In the genomic region with DNA sequence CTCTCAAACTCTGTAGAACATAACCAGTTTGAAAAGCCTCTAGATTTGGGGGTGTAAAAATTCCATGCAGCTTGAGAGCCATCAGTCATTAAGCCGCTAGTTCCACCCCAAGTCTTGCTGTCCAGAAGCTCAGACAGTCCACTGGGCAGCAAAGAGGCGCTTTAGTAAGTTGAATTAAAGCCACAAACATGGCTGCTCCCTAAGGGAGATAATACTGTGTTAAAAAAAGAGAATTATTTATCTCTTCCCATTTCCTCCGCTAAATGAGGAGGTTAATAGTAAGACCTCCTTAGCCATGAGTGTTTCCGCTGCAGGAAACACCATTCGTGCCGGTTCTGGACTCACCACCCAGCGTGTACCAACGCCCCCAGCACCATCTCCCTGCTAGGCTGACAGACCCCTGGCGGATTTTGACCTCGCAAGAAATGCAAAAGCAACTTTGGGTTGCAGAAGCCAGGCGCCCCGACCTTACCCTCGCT, we compare ENCODE assay signal across 8 cellular contexts. TPM values are rescaled to one million over a fixed set of nuclear protein-coding genes. Genes with fewer than 3 reads are reported as not detected.
DNase-seq lines count a peak whose midpoint lies in the region; ATAC-seq and TF ChIP-seq lines count a peak whose summit lies in the region.

No MANE protein-coding gene starts in this region.

- peak overlapping the region; percentile 89 to 98 (median 96) for H3K27ac Mint-ChIP-seq in naive B cell

- H3K9me3 ChIP-seq in SK-N-SH: no peaks in the 10 kb centered on the region

- POLR2A ChIA-PET in SK-N-SH (lab: Yijun Ruan, JAX): interaction anchor here (1.2 kb wide), 1 partner anchor 180 kb away, joined by 4 read pairs; a partner anchor contains a TSS

- peaks cover 0 to 19% of the 10 kb centered on the region in 2 experiments; a peak in 3 of 4 replicates for H3K4me1 ChIP-seq in SK-N-SH (ENCODE audit: control insufficient read depth in 1 of 2, insufficient read depth in 2 of 2, low read depth in 1 of 2, low read length in 1 of 2)

- peak overlapping the region; percentile 84 to 99 for H3K4me3 ChIP-seq in SK-N-SH (ENCODE audit: low read depth in 2 of 2, low read length in 1 of 2)

- peak overlapping the region; percentile 88 for H2AFZ ChIP-seq in SK-N-SH (ENCODE audit: low read depth)

- no peak for TF ChIP-seq EP300 in SK-N-SH (IDR thresholded peaks at IDR 0.05; ENCODE audit: borderline replicate concordance in 1 of 2, low read depth in 1 of 2, low read length in 1 of 2)

- TF ChIP-seq POLR2A in erythroblast (IDR thresholded peaks at IDR 0.05; ENCODE audit: low read length): no peak

- no peak for TF ChIP-seq CTCF in SK-N-SH (IDR thresholded peaks at IDR 0.05)

- peaks cover 2 to 7% of the 10 kb centered on the region in 2 experiments for H3K36me3 ChIP-seq in SK-N-SH (replicated peaks in 1 of 2; ENCODE audit: control insufficient read depth in 1 of 2, insufficient read depth in 2 of 2, low read length in 1 of 2)

- peaks cover 0 to 2% (median 0%) of the 10 kb centered on the region in 7 donors for H3K9me3 Mint-ChIP-seq in naive B cell

- peaks cover 8% of the 10 kb centered on the region for H3F3A ChIP-seq in SK-N-SH (replicated peaks; ENCODE audit: insufficient read depth)

- H3K4me2 ChIP-seq in SK-N-SH: peak overlapping the region; percentile 69

- H3K4me1 Mint-ChIP-seq in naive B cell: peaks cover 20 to 56% (median 36%) of the 10 kb centered on the region in 3 donors

- DNase-seq in COLO668 (lab: John Stamatoyannopoulos, UW; ENCODE audit: unreplicated experiment): peak; percentile 9
- no peak for DNase-seq in SK-N-SH
- peak; percentile 66 to 68 for DNase-seq in erythroblast (lab: John Stamatoyannopoulos, UW)
- no peak for DNase-seq in naive B cell
- no peak for DNase-seq in effector CD8-positive, alpha-beta T cell (lab: John Stamatoyannopoulos, UW)
- no peak for DNase-seq in central memory CD4-positive, alpha-beta T cell

- ATAC-seq in GM19023 (IDR thresholded peaks at IDR 0.05; ENCODE audit: unreplicated experiment) (peak; percentile 23), HG03139 (IDR thresholded peaks at IDR 0.05; ENCODE audit: unreplicated experiment) (peak; percentile 14), naive B cell (ENCODE audit: low read depth in 2 of 2) (no peak)

- no peak for TF ChIP-seq RAD21 in SK-N-SH (IDR thresholded peaks at IDR 0.05; ENCODE audit: low read length)

- no peaks in the 10 kb centered on the region for H3K27me3 ChIP-seq in SK-N-SH (ENCODE audit: insufficient read depth)

- CTCF ChIA-PET in SK-N-SH (lab: Yijun Ruan, JAX): interaction anchor here (0.7 to 6.8 kb wide), 30 partner anchors 9 to 617 kb away, joined by 3 to 108 read pairs (median 4); a partner anchor contains a TSS

- H4K20me1 ChIP-seq in SK-N-SH (ENCODE audit: insufficient read depth): no peaks in the 10 kb centered on the region

- peak overlapping the region; percentile 66 to 92 for H3K27ac ChIP-seq in SK-N-SH (ENCODE audit: low read depth in 2 of 2, low read length in 1 of 2)

- no peaks in the 10 kb centered on the region for H3K27me3 Mint-ChIP-seq in naive B cell

- H3K4me3 Mint-ChIP-seq in naive B cell: peak overlapping the region; percentile 84 to 96 (median 94)

- WGBS in SK-N-SH (ENCODE audit: low lambda C conversion rate): 1% methylated on average over 13 of the region's 13 CpGs

- H3K79me2 ChIP-seq in SK-N-SH (ENCODE audit: insufficient read depth): peaks cover 44% of the 10 kb centered on the region

- H3K9me2 ChIP-seq in SK-N-SH: no peaks in the 10 kb centered on the region

- H3K36me3 Mint-ChIP-seq in naive B cell: no peaks in the 10 kb centered on the region

- peak overlapping the region; percentile 59 for H3K9ac ChIP-seq in SK-N-SH

TF ChIP-seq in SK-N-SH, 30 proteins besides CTCF, POLR2A, EP300 and RAD21:
- TF ChIP-seq YY1 (IDR thresholded peaks at IDR 0.05; ENCODE audit: low read depth) (peak; percentile 79; the same call in 1 of the 2 replicates), RCOR1 (IDR thresholded peaks at IDR 0.05; ENCODE audit: low read length) (no peak)

RNA-seq across cellular contexts. Expression of a gene that starts 0.5 kb away (rescaled TPM):
- polyA plus RNA-seq in SK-N-SH (2012; rRNA removed): 72.1 and 121 TPM in 2 replicates
- 97.1 and 100 TPM in 2 replicates for polyA plus RNA-seq in SK-N-SH (2012; cell fraction: cytosol; rRNA removed)
- 35.7 and 73.9 TPM in 2 replicates for polyA plus RNA-seq in SK-N-SH (2012; cell fraction: nucleus; rRNA removed)
- polyA plus RNA-seq in naive B cell (ENCODE audit: low read depth in 6 of 6): 10 to 100 TPM; 41.7 to 94.0 (median 56.9) TPM

RNA-seq across cellular contexts. Expression of a gene that starts 8.7 kb away (rescaled TPM):
- polyA plus RNA-seq in SK-N-SH (2012; rRNA removed) (13.9 and 19.4 TPM in 2 replicates), naive B cell (ENCODE audit: low read depth in 6 of 6) (10 to 100 TPM; 14.6 to 30.2 (median 25.2) TPM)
- polyA plus RNA-seq in SK-N-SH (2012; cell fraction: cytosol; rRNA removed): 20.5 and 22.4 TPM in 2 replicates
- polyA plus RNA-seq in SK-N-SH (2012; cell fraction: nucleus; rRNA removed): 4.2 and 14.7 TPM in 2 replicates

Comparison
In these comparisons a context has a peak if more than half of its experiments do, and no peak if none do; other contexts are left out.
1. DNase-seq: peak in COLO668 (single experiment) and erythroblast (2 of 2); none in SK-N-SH (single experiment), naive B cell (single experiment), effector CD8-positive, alpha-beta T cell (single experiment) and central memory CD4-positive, alpha-beta T cell (single experiment).
2. ATAC-seq: peak in GM19023 (single experiment) and HG03139 (single experiment); none in naive B cell (0 of 2).